ENCODE assay signal across 8 cellular contexts in genomic region chr3:40369716-40370115, GRCh38. TPM values are rescaled to one million over a fixed set of nuclear protein-coding genes. Genes with fewer than 3 reads are reported as not detected.
"Had no signal": no experiment of that assay in that cellular context is flagged by ENCODE, and none has a peak within 500 bp of the region (broad histone marks: within the 10 kb centered on the region; RNA-seq: fewer than 3 reads in every experiment).

No MANE protein-coding gene starts in this region.

- FAIRE-seq: G401.6, GM12878, GM12892, GM18507, GM19239 had no signal

- ATAC-seq: GM12878 had no signal

- DNase-seq: GDM1, GF-D8 had no signal

- H3K4me3 ChIP-seq: GM12878 had no signal

RNA-seq across cellular contexts. Expression of gene ENTPD3, which starts 17.3 kb away (rescaled TPM):
- total RNA-seq: G401, GM12878 had no signal
